In genomic region chr18:50138181-50139064, GRCh38 we compare ENCODE assay signal across 16 cellular contexts. TPM values are rescaled to one million over a fixed set of nuclear protein-coding genes. Genes with fewer than 3 reads are reported as not detected.
"Had no signal": no experiment of that assay in that cellular context is flagged by ENCODE, and none has a peak within 500 bp of the region (broad histone marks: within the 10 kb centered on the region; RNA-seq: fewer than 3 reads in every experiment).

No MANE protein-coding gene starts in this region.

- H3K4me1 ChIP-seq: gastroesophageal sphincter, right atrium auricular region, tibial nerve, vagina had no signal

- H3K27me3 ChIP-seq: cardiac muscle cell, right atrium auricular region, tibial nerve, vagina had no signal

- H3K4me3 Mint-ChIP-seq: activated CD4-positive, alpha-beta T cell treated with anti-CD3 and anti-CD28 coated beads, Interleukin-2, amount 10 ng/mL, durations not matched to agents 24 days and 14 days; natural killer cell treated with Interleukin-12 subunit alpha and Interleukin-12 subunit beta and Interleukin-15 and Interleukin-18, amount 100 ng/mL, for 72 hours had no signal

- H3K36me3 ChIP-seq: cardiac muscle cell, gastroesophageal sphincter, right atrium auricular region, tibial nerve, vagina had no signal

- H3K9me3 ChIP-seq: gastroesophageal sphincter, right atrium auricular region, tibial nerve, vagina had no signal

- ATAC-seq: gastroesophageal sphincter; left ventricle myocardium superior; natural killer cell treated with Interleukin-12 subunit alpha and Interleukin-12 subunit beta and Interleukin-15 and Interleukin-18, amount 100 ng/mL, for 72 hours had no signal

- H3K4me3 ChIP-seq: cardiac muscle cell, gastroesophageal sphincter, right atrium auricular region, tibial nerve, vagina had no signal

- H3K27ac ChIP-seq: cardiac muscle cell, gastroesophageal sphincter, right atrium auricular region, tibial nerve, vagina had no signal

- H3K36me3 Mint-ChIP-seq: natural killer cell treated with Interleukin-12 subunit alpha and Interleukin-12 subunit beta and Interleukin-15 and Interleukin-18, amount 100 ng/mL, for 72 hours had no signal

- H3K9me3 Mint-ChIP-seq: activated CD4-positive, alpha-beta T cell treated with anti-CD3 and anti-CD28 coated beads, Interleukin-2, amount 10 ng/mL, durations not matched to agents 24 days and 14 days had no signal

- DNase-seq: activated CD4-positive, alpha-beta T cell treated with anti-CD3 and anti-CD28 coated beads, Interleukin-2, amount 10 ng/mL, durations not matched to agents 24 days and 14 days; activated CD4-positive, CD25-positive, alpha-beta regulatory T cell; activated CD8-positive, alpha-beta memory T cell treated with anti-CD3 and anti-CD28 coated beads for 24 hours; aorta; left ventricle myocardium superior; mesendoderm; occipital lobe; stimulated activated CD4-positive, alpha-beta T cell treated with anti-CD3 and anti-CD28 coated beads, Interleukin-4, amount 100 ng/mL, for 1 hour; stimulated activated naive CD4-positive, alpha-beta T cell; substantia nigra had no signal

- H3K27ac Mint-ChIP-seq: activated CD4-positive, alpha-beta T cell treated with anti-CD3 and anti-CD28 coated beads, Interleukin-2, amount 10 ng/mL, durations not matched to agents 24 days and 14 days; natural killer cell treated with Interleukin-12 subunit alpha and Interleukin-12 subunit beta and Interleukin-15 and Interleukin-18, amount 100 ng/mL, for 72 hours had no signal

- H3K4me1 Mint-ChIP-seq: activated CD4-positive, alpha-beta T cell treated with anti-CD3 and anti-CD28 coated beads, Interleukin-2, amount 10 ng/mL, durations not matched to agents 24 days and 14 days had no signal

RNA-seq across cellular contexts. Expression of gene MYO5B, which starts 56.5 kb away (rescaled TPM):
- total RNA-seq: natural killer cell treated with Interleukin-12 subunit alpha and Interleukin-12 subunit beta and Interleukin-15 and Interleukin-18, amount 100 ng/mL, for 72 hours had no signal
